16 cellular contexts compared by ENCODE assay signal in the genomic region with DNA sequence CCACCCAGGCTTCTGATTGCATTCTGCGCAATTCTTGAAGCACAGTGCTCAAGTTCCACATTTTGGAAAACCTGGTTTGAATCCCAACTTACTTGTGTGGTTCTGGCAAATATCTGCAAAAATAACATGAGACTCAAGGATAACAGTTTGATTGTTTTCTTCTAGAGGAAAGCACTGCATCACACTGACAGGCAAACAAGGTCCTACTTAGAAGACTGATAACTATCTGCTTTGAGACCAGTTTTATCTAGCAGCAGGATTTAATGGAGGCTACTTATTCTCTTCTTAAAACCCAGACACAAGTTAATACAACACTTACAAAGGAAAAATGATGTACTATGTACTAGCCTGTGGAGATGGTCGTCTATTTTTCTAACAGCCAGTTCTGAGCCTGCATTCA. TPM values are rescaled to one million over a fixed set of nuclear protein-coding genes. Genes with fewer than 3 reads are reported as not detected.
DNase-seq lines count a peak whose midpoint lies in the region; ATAC-seq lines count a peak whose summit lies in the region.
"Had no signal": no experiment of that assay in that cellular context is flagged by ENCODE, and none has a peak within 500 bp of the region (broad histone marks: within the 10 kb centered on the region; RNA-seq: fewer than 3 reads in every experiment).

No MANE protein-coding gene starts in this region.

- no peak overlapping the region for H3K4me3 ChIP-seq in mesodermal cell (ENCODE audit: extremely low read depth, insufficient read depth, low read length, poor library complexity, severe bottlenecking)
- H3K4me3 ChIP-seq: A549 had no signal

- 100% methylated on average over 1 of the region's 2 CpGs; no CpG with 5 or more reads in 1 of the 2 experiments for WGBS in mesodermal cell (ENCODE audit: insufficient coverage in 2 of 2), 2 experiments

- H3K4me1 ChIP-seq in mesodermal cell (ENCODE audit: control insufficient read depth, insufficient read depth, low read length, poor library complexity, severe bottlenecking): peaks cover 3% of the 10 kb centered on the region
- H3K4me1 ChIP-seq: A549, BE2C had no signal

- H3K27ac ChIP-seq in mesodermal cell (ENCODE audit: low read depth, low read length, severe bottlenecking): peak overlapping the region; percentile 48
- H3K27ac ChIP-seq: A549, C4-2B had no signal

- H3K9me3 ChIP-seq in mesodermal cell (ENCODE audit: control insufficient read depth, low read length): no peaks in the 10 kb centered on the region
- H3K9me3 ChIP-seq: A549, BE2C had no signal

- in situ Hi-C loops in SK-MEL-5 (cut with HindIII; ENCODE audit: low pct_unique_long_range_greater_than_20kb, low sequenced_read_pairs): no loop called here

- H3K36me3 ChIP-seq in mesodermal cell (ENCODE audit: control insufficient read depth, insufficient read depth, low read length): no peaks in the 10 kb centered on the region
- H3K36me3 ChIP-seq: BE2C had no signal

- DNase-seq in SK-MEL-5 (ENCODE audit: low read depth, low spot score) (peak; percentile 37), foreskin melanocyte (peak; percentile 1), GM19240 (ENCODE audit: insufficient read length, low spot score) (no peak)
- DNase-seq: BE2C; CD4-positive, alpha-beta memory T cell; COR-L47; DMS153; EL; GOT3; H9 had no signal

- ATAC-seq in GM21723 (IDR thresholded peaks at IDR 0.05; ENCODE audit: unreplicated experiment) (no peak), GM18868 (IDR thresholded peaks at IDR 0.05; ENCODE audit: unreplicated experiment) (no peak)

RNA-seq across cellular contexts. Expression of a gene that starts 41.4 kb away (rescaled TPM):
- 0.34 and 2.6 TPM in 2 replicates for total RNA-seq in SK-MEL-5 (2014; rRNA removed; shearing (Covaris generic))
- polyA plus RNA-seq in SK-MEL-5 (2015; cell fraction: cytosol; rRNA removed): 1.2 and 3.1 TPM in 2 replicates
- polyA plus RNA-seq in SK-MEL-5 (2015; cell fraction: nucleus; rRNA removed): 45.0 and 51.4 TPM in 2 replicates
- 1.8 TPM for polyA plus RNA-seq in mesodermal cell (2013, experiment 1 of 2)
- 1.7 TPM for polyA plus RNA-seq in mesodermal cell (2013, experiment 2 of 2)
- polyA plus RNA-seq: AG04450 had no signal

RNA-seq across cellular contexts. Expression of a gene that starts 46.4 kb away (rescaled TPM):
- total RNA-seq in SK-MEL-5 (2014; rRNA removed; shearing (Covaris generic)): 10.0 and 10.4 TPM in 2 replicates
- 9.8 and 14.9 TPM in 2 replicates for polyA plus RNA-seq in SK-MEL-5 (2015; cell fraction: cytosol; rRNA removed)
- 56.4 and 60.0 TPM in 2 replicates for polyA plus RNA-seq in SK-MEL-5 (2015; cell fraction: nucleus; rRNA removed)
- polyA plus RNA-seq in mesodermal cell (2013, experiment 1 of 2): 19.4 TPM
- 14.1 TPM for polyA plus RNA-seq in mesodermal cell (2013, experiment 2 of 2)
